Comparison of ENCODE assay signal across 1 cellular context in the genomic region with DNA sequence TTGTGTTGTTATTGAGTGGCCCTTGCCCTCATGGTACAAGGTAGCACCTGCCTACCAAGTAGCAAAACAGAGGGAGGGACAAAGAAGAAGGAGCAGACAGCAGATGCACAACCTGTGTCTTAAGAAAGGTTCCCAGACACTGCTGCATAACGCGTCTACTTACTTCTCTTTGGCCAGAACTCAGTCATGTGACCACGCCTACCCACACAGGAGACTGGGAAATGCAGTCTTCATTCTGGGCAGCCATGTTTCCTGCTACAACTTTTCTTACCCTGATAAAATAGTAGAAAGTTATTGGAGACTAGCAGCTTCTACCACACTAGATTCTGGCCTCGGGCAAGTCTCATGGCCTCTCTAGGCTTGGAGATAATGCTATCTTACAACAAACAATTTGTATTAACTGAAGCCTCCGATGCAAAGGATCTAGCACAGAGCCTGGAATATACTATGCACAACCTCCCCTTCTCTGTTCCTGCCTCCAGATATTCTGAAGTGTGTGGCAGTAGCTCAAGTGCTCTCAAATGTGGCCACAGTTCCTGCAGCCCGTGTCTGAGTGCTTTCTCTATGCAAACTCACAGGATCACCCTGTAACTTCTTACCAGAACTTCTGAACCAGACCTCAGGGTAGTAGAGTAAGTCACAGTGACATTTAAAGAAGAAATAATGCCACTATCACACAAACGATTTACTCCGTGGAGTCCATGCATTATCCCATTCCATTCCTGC.
TF ChIP-seq lines count a peak whose summit lies in the region.

No MANE protein-coding gene starts in this region.

TF ChIP-seq in H1, 55 proteins besides CTCF, POLR2A, EP300 and RAD21 (continued from another document):
- TF ChIP-seq, protein P1, sequence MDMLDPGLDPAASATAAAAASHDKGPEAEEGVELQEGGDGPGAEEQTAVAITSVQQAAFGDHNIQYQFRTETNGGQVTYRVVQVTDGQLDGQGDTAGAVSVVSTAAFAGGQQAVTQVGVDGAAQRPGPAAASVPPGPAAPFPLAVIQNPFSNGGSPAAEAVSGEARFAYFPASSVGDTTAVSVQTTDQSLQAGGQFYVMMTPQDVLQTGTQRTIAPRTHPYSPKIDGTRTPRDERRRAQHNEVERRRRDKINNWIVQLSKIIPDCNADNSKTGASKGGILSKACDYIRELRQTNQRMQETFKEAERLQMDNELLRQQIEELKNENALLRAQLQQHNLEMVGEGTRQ (IDR thresholded peaks at IDR 0.05; ENCODE audit: low read length): peak; percentile 88
- TF ChIP-seq BRCA1 (IDR thresholded peaks at IDR 0.05; ENCODE audit: low read depth, low read length) (no peak), CREB1 (IDR thresholded peaks at IDR 0.05) (0 out of 2 replicates have a peak, but pooled peaks have one; percentile 18), GTF2F1 (IDR thresholded peaks at IDR 0.05; ENCODE audit: borderline replicate concordance, low read depth, low read length) (no peak), JUN (IDR thresholded peaks at IDR 0.05; ENCODE audit: low read depth, low read length) (no peak), SP4 (IDR thresholded peaks at IDR 0.05; ENCODE audit: low read length) (no peak), POLR2AphosphoS5 (IDR thresholded peaks at IDR 0.05; ENCODE audit: low read depth, low read length) (no peak), KDM1A (IDR thresholded peaks at IDR 0.05; ENCODE audit: borderline replicate concordance, low read length) (no peak), ASH2L (IDR thresholded peaks at IDR 0.05; ENCODE audit: low read length) (no peak), EZH2 (IDR thresholded peaks at IDR 0.05; ENCODE audit: low read depth, low read length, severe bottlenecking) (no peak), TBP (IDR thresholded peaks at IDR 0.05; ENCODE audit: low read depth, low read length) (no peak), SUZ12 (IDR thresholded peaks at IDR 0.05; ENCODE audit: low read length) (no peak), GABPA (IDR thresholded peaks at IDR 0.05; ENCODE audit: borderline replicate concordance, insufficient read depth, low read length) (no peak), HDAC2 (IDR thresholded peaks at IDR 0.05; ENCODE audit: borderline replicate concordance in 1 of 2, low read depth in 2 of 2, low read length in 2 of 2) (no peak)
- TF ChIP-seq, protein P2, sequence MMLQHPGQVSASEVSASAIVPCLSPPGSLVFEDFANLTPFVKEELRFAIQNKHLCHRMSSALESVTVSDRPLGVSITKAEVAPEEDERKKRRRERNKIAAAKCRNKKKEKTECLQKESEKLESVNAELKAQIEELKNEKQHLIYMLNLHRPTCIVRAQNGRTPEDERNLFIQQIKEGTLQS (IDR thresholded peaks at IDR 0.05; ENCODE audit: insufficient read depth, low read depth, low read length): 0 out of 2 replicates have a peak, but pooled peaks have one; percentile 40
TF ChIP-seq in H1: peak in this region for 5.
